21 cellular contexts compared by ENCODE assay signal in genomic region chr22:43298062-43298801, GRCh38. TPM values are rescaled to one million over a fixed set of nuclear protein-coding genes. Genes with fewer than 3 reads are reported as not detected.
DNase-seq lines count a peak whose midpoint lies in the region; ATAC-seq and TF ChIP-seq lines count a peak whose summit lies in the region.
"Had no signal": no experiment of that assay in that cellular context is flagged by ENCODE, and none has a peak within 500 bp of the region (broad histone marks: within the 10 kb centered on the region; RNA-seq: fewer than 3 reads in every experiment).

No MANE protein-coding gene starts in this region.

- TF ChIP-seq CTCF in fibroblast of mammary gland (conservative IDR thresholded peaks at IDR 0.05; ENCODE audit: control insufficient read depth, insufficient read depth, low read depth, low read length), result no peak
- TF ChIP-seq CTCF in prostate gland (IDR thresholded peaks at IDR 0.05), result no peak

- peak; percentile 64 for DNase-seq in Right ventricle myocardium superior
- DNase-seq in cardiac septum (ENCODE audit: low spot score), result no peak
- DNase-seq in fibroblast of mammary gland (ENCODE audit: low read depth), result peak; percentile 21
- no peak for DNase-seq in prostate gland (ENCODE audit: low spot score)
- no peak for DNase-seq in erythroblast (lab: John Stamatoyannopoulos, UW)
- DNase-seq: adrenal gland; CD4-positive, CD25-positive, alpha-beta regulatory T cell; effector memory CD4-positive, alpha-beta T cell; foreskin melanocyte; NCI-H187; SHP77; T-helper 2 cell had no signal

- no peaks in the 10 kb centered on the region for H3K27me3 ChIP-seq in prostate gland (replicated peaks; ENCODE audit: insufficient read depth)
- H3K27me3 ChIP-seq: adrenal gland, left lung, ovary had no signal

- 69% methylated on average over 18 of the region's 18 CpGs for WGBS in prostate gland

- no peak for TF ChIP-seq POLR2A in prostate gland (IDR thresholded peaks at IDR 0.05)
- TF ChIP-seq POLR2A in erythroblast (IDR thresholded peaks at IDR 0.05; ENCODE audit: low read length), result no peak

- ATAC-seq in Right ventricle myocardium superior (ENCODE audit: poor library complexity) (peak; percentile 62), HG03280 (IDR thresholded peaks at IDR 0.05; ENCODE audit: unreplicated experiment) (no peak), HG02981 (IDR thresholded peaks at IDR 0.05; ENCODE audit: unreplicated experiment) (no peak), HG03135 (IDR thresholded peaks at IDR 0.05; ENCODE audit: unreplicated experiment) (no peak)
- ATAC-seq: A549; activated CD4-positive, CD25-positive, alpha-beta regulatory T cell treated with anti-CD3 and anti-CD28 coated beads, Interleukin-2, amount 50 U/mL, for 24 hours; HCT116; left lung had no signal

- no peaks in the 10 kb centered on the region for H3K9me3 ChIP-seq in prostate gland
- H3K9me3 ChIP-seq: A549, adrenal gland, left lung, ovary had no signal

- no peaks in the 10 kb centered on the region for H3K36me3 ChIP-seq in prostate gland
- H3K36me3 ChIP-seq: adrenal gland, left lung, ovary had no signal

- H3K27ac ChIP-seq in prostate gland, result peak overlapping the region; percentile 28 to 56
- H3K27ac ChIP-seq: A549, left lung had no signal

- H3K4me1 ChIP-seq in prostate gland (replicated peaks), result peaks cover 5% of the 10 kb centered on the region

- intact Hi-C loops in Right ventricle myocardium superior (cut with DNase I) (no loop called here), cardiac septum (cut with DNase I) (no loop called here), prostate gland (cut with DNase I) (no loop called here)

- no peak overlapping the region for H3K4me3 ChIP-seq in fibroblast of mammary gland (ENCODE audit: control insufficient read depth, low read depth, low read length)
- no peak overlapping the region for H3K4me3 ChIP-seq in prostate gland
- H3K4me3 ChIP-seq: A549, adrenal gland, left lung, ovary had no signal

RNA-seq across cellular contexts. Expression of gene SCUBE1, which starts 44.9 kb away (rescaled TPM):
- total RNA-seq in Right ventricle myocardium superior (0.24 TPM), cardiac septum (1.1 TPM), prostate gland (10 to 100 TPM in 1 of 2 donors, under 1 TPM in 1; 0.68 to 23.5 TPM)
- total RNA-seq: activated T-helper 2 cell treated with anti-CD3 and anti-CD28 coated beads, Interferon-gamma antibody, Interleukin-2, Interleukin-4, amounts not matched to agents 10 μg/mL and 5 μg/mL and 100 μg/mL, durations not matched to agents 14 hours and 24 hours and 36 hours had no signal

Comparison
In these comparisons a context has a peak if more than half of its experiments do, and no peak if none do; other contexts are left out.
1. DNase-seq: peak in Right ventricle myocardium superior (single experiment) and fibroblast of mammary gland (single experiment); none in cardiac septum (single experiment), prostate gland (single experiment) and erythroblast (0 of 2).